25 cellular contexts compared by ENCODE assay signal in the genomic region with DNA sequence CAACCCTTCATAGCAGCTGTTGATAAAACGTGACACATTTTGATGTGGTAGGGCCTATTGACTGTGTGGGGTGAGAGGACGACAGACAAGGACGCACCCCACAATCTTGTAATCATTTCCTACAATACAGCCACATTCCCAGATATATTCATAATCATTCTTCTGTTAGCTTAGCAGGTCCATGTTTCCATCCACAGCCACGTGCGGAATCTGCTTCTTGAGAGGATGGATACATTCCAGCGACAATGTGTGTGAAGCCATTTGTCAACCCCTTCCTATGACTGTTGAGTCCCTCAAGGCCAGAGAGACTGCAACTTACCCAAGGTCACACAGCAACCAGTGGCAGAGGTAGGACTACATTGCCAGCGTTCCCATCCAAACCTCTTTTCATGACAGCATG.
"Had no signal": no experiment of that assay in that cellular context is flagged by ENCODE, and none has a peak within 500 bp of the region (broad histone marks: within the 10 kb centered on the region; RNA-seq: fewer than 3 reads in every experiment).

No MANE protein-coding gene starts in this region.

- H3K4me2 ChIP-seq: hepatocyte had no signal

- H2AFZ ChIP-seq: hepatocyte had no signal

- H3K4me1 ChIP-seq: colonic mucosa, esophagus squamous epithelium, gastroesophageal sphincter, heart left ventricle, left lung, lower lobe of right lung had no signal

- DNase-seq: colonic mucosa; cortex of kidney; effector CD8-positive, alpha-beta T cell; effector memory CD8-positive, alpha-beta T cell; endodermal cell; esophagus squamous epithelium; foreskin fibroblast; heart left ventricle; hypothalamus; immature natural killer cell; left cardiac atrium; left lung; left ventricle myocardium superior; lower lobe of right lung; mesendoderm; mucosa of descending colon had no signal

- H3K4me3 ChIP-seq: colonic mucosa, esophagus squamous epithelium, gastroesophageal sphincter, heart left ventricle, hepatocyte, left lung, lower lobe of right lung, mucosa of descending colon had no signal

- H3K79me2 ChIP-seq: hepatocyte had no signal

- H3K9me3 Mint-ChIP-seq: dendritic cell treated with granulocyte-macrophage colony-stimulating factor and Interleukin-4, amounts not matched to agents 40 ng/mL and 50 ng/mL, for 4 days; effector memory CD8-positive, alpha-beta T cell; endodermal cell; immature natural killer cell; mesothelial cell of epicardium had no signal

- H3K4me3 Mint-ChIP-seq: dendritic cell treated with granulocyte-macrophage colony-stimulating factor and Interleukin-4, amounts not matched to agents 40 ng/mL and 50 ng/mL, for 4 days; effector memory CD8-positive, alpha-beta T cell; endodermal cell; immature natural killer cell; mesothelial cell of epicardium had no signal

- FAIRE-seq: endometrium, frontal cortex, keratinocyte had no signal

- H3K27me3 Mint-ChIP-seq: effector memory CD8-positive, alpha-beta T cell had no signal

- H3K27ac ChIP-seq: colonic mucosa, epithelial cell of prostate, esophagus squamous epithelium, gastroesophageal sphincter, heart left ventricle, hepatocyte, left lung, lower lobe of right lung had no signal

- H3K36me3 ChIP-seq: colonic mucosa, esophagus squamous epithelium, gastroesophageal sphincter, heart left ventricle, left lung, lower lobe of right lung had no signal

- ATAC-seq: effector memory CD8-positive, alpha-beta T cell; esophagus mucosa; gastroesophageal sphincter; heart left ventricle; left cardiac atrium; left lung; left ventricle myocardium superior; lower lobe of right lung; mucosa of descending colon had no signal

- H3K36me3 Mint-ChIP-seq: immature natural killer cell, mesothelial cell of epicardium had no signal

- H3K27ac Mint-ChIP-seq: dendritic cell treated with granulocyte-macrophage colony-stimulating factor and Interleukin-4, amounts not matched to agents 40 ng/mL and 50 ng/mL, for 4 days; effector memory CD8-positive, alpha-beta T cell; endodermal cell; immature natural killer cell; mesothelial cell of epicardium had no signal

- H3K27me3 ChIP-seq: colonic mucosa, esophagus squamous epithelium, gastroesophageal sphincter, heart left ventricle, hepatocyte, left lung had no signal

- H3K4me1 Mint-ChIP-seq: endodermal cell, immature natural killer cell, mesothelial cell of epicardium had no signal

- H3K9me3 ChIP-seq: colonic mucosa, esophagus squamous epithelium, gastroesophageal sphincter, heart left ventricle, left lung, lower lobe of right lung, mucosa of descending colon had no signal
